Comparison of ENCODE assay signal across 27 cellular contexts in genomic region chr17:82369211-82369610, GRCh38. TPM values are rescaled to one million over a fixed set of nuclear protein-coding genes. Genes with fewer than 3 reads are reported as not detected.
"Had no signal": no experiment of that assay in that cellular context is flagged by ENCODE, and none has a peak within 500 bp of the region (broad histone marks: within the 10 kb centered on the region; RNA-seq: fewer than 3 reads in every experiment).

No MANE protein-coding gene starts in this region.

- H3K27ac ChIP-seq: HL-60, PC-9, Peyer's patch, SJCRH30 had no signal

- H3K4me2 ChIP-seq: PC-9 had no signal

- ATAC-seq: Right ventricle myocardium inferior, SK-N-SH treated with all-trans-retinoic acid at 6 μM for 48 hours had no signal

- DNase-seq: IMR-90; Karpas-422; KG1; MM.1S; NCI-H1092 treated with DMSO at 0.1 percent for 48 hours; NCI-H1436; NCI-H187; NCI-H2029; NCI-H2081 treated with DMSO at 0.1 percent for 48 hours; NCI-H2171; NCI-H226; NCI-H446; NCI-H510A; NCI-H524 treated with DMSO at 0.1 percent for 48 hours; NCI-H69; NCI-H774; NK-92 treated with Interleukin-12 subunit alpha and Interleukin-12 subunit beta, amount 100 ng/mL, for 24 hours; OCI-M1; PC-9; Peyer's patch; SHP77 treated with DMSO at 0.1 percent for 48 hours; SJCRH30 had no signal

- H3K36me3 ChIP-seq: Peyer's patch, SJCRH30 had no signal

- H3K9me3 ChIP-seq: Peyer's patch, SJCRH30 had no signal

- H2AFZ ChIP-seq: PC-9 had no signal

- H3K4me3 ChIP-seq: PC-9, Peyer's patch, SJCRH30 had no signal

- H3K27me3 ChIP-seq: SJCRH30 had no signal

RNA-seq across cellular contexts. Expression of gene UTS2R, which starts 2.4 kb away (rescaled TPM):
- total RNA-seq: IMR-90, M059J, PC-9, Peyer's patch, RPMI7951 had no signal

RNA-seq across cellular contexts. Expression of gene TEX19, which starts 10.2 kb away (rescaled TPM):
- total RNA-seq: Peyer's patch, Right ventricle myocardium inferior had no signal
